ENCODE assay signal across 8 cellular contexts in genomic region chr9:129988607-129989361, GRCh38. TPM values are rescaled to one million over a fixed set of nuclear protein-coding genes. Genes with fewer than 3 reads are reported as not detected.
DNase-seq lines count a peak whose midpoint lies in the region; ATAC-seq and TF ChIP-seq lines count a peak whose summit lies in the region.

No MANE protein-coding gene starts in this region.

- H3K27ac Mint-ChIP-seq in natural killer cell: peak overlapping the region; percentile 78 to 85

- peaks cover 96% of the 10 kb centered on the region for H3K79me2 ChIP-seq in OCI-LY7 (ENCODE audit: insufficient read depth, low read depth, low read length)

- no peaks in the 10 kb centered on the region for H3K9me2 ChIP-seq in OCI-LY7 (ENCODE audit: insufficient read depth, low read length)

- POLR2A ChIA-PET in OCI-LY7 (lab: Charles Lee): interaction anchor here (0.7 to 2.5 kb wide), 5 partner anchors 10 to 101 kb away, joined by 3 to 10 read pairs (median 4); no protein-coding TSS in a partner anchor

- H3K27me3 ChIP-seq in left lung: no peaks in the 10 kb centered on the region

- no peak for TF ChIP-seq CTCF in OCI-LY7 (conservative IDR thresholded peaks at IDR 0.05; ENCODE audit: low read length)
- TF ChIP-seq CTCF in natural killer cell (IDR thresholded peaks at IDR 0.05): no peak
- TF ChIP-seq CTCF in left lung (IDR thresholded peaks at IDR 0.05): no peak

- peak overlapping the region; percentile 98 for H3K4me2 ChIP-seq in OCI-LY7 (ENCODE audit: low read length)

- no peaks in the 10 kb centered on the region for H4K20me1 ChIP-seq in OCI-LY7 (ENCODE audit: insufficient read depth, low read length)

- ATAC-seq in GM18907 (IDR thresholded peaks at IDR 0.05; ENCODE audit: unreplicated experiment) (peak; percentile 66), HG02571 (IDR thresholded peaks at IDR 0.05; ENCODE audit: unreplicated experiment) (peak; percentile 58), natural killer cell (peak; percentile 37 to 46 (median 44)), left lung (no peak)

- no peak overlapping the region for H3K4me3 Mint-ChIP-seq in natural killer cell

- intact Hi-C loops in OCI-LY7 (cut with micrococcal nuclease; ENCODE audit: unreplicated experiment): loop anchor here (1.0 to 2.0 kb wide), 2 partner anchors 51 to 100 kb away; no protein-coding TSS in a partner anchor
- intact Hi-C loops in natural killer cell (cut with micrococcal nuclease): no loop called here
- intact Hi-C loops in left lung (cut with DNase I): no loop called here

- BruUV-seq in OCI-LY7 (replicated peaks; lab: Mats Ljungman, UMichigan): TSS peak; percentile 28

- no peaks in the 10 kb centered on the region for H3K9me3 Mint-ChIP-seq in natural killer cell

- DNase-seq in OCI-LY7 (ENCODE audit: low spot score) (peak; percentile 90), natural killer cell (no peak), left lung (no peak), NCI-H1048 (lab: John Stamatoyannopoulos, UW) (no peak), HuH-7 (ENCODE audit: low spot score) (no peak), RKO (ENCODE audit: low spot score) (no peak)

- H2AFZ ChIP-seq in OCI-LY7 (ENCODE audit: low read length): no peak overlapping the region

- peaks cover 41 to 59% of the 10 kb centered on the region in 2 donors for H3K4me1 Mint-ChIP-seq in natural killer cell

- H3K4me1 ChIP-seq in OCI-LY7 (ENCODE audit: insufficient read depth, low read length, poor library complexity, severe bottlenecking): peaks cover 82% of the 10 kb centered on the region
- peaks cover 12 to 36% of the 10 kb centered on the region in 2 donors for H3K4me1 ChIP-seq in left lung

- H3K27me3 Mint-ChIP-seq in natural killer cell (ENCODE audit: low read depth in 2 of 2): no peaks in the 10 kb centered on the region

- H3K4me3 ChIP-seq in OCI-LY7 (ENCODE audit: low read depth, low read length, poor library complexity, severe bottlenecking): peak overlapping the region; percentile 62
- H3K4me3 ChIP-seq in left lung: no peak overlapping the region

- H3K27ac ChIP-seq in OCI-LY7 (ENCODE audit: low read depth, low read length, poor library complexity, severe bottlenecking) (peak overlapping the region; percentile 96), left lung (no peak overlapping the region)

- no peaks in the 10 kb centered on the region for H3K36me3 Mint-ChIP-seq in natural killer cell

- CTCF ChIA-PET in OCI-LY7 (lab: Charles Lee; ENCODE audit: unreplicated experiment): no interaction called here

- H3K9me3 ChIP-seq in OCI-LY7 (ENCODE audit: low read length) (peaks cover 16% of the 10 kb centered on the region), left lung (no peaks in the 10 kb centered on the region)

- H3K36me3 ChIP-seq in OCI-LY7 (ENCODE audit: insufficient read depth, low read length) (peaks cover 41% of the 10 kb centered on the region), left lung (peaks cover 0 to 1% of the 10 kb centered on the region in 2 donors)

RNA-seq across cellular contexts. Expression of gene FNBP1, which starts 54.2 kb away (rescaled TPM):
- total RNA-seq in OCI-LY7 (2014; rRNA removed; shearing (Covaris generic)): 93.3 and 117 TPM in 2 replicates
- total RNA-seq in OCI-LY7 (2022) (164 and 168 TPM in 2 replicates), natural killer cell (100 to 1,000 TPM; 177 to 209 (median 203) TPM), left lung (10 to 100 TPM; 30.4 to 51.8 TPM)
